1 cellular context compared by ENCODE assay signal in genomic region chr3:196611761-196612483, GRCh38.
TF ChIP-seq lines count a peak whose summit lies in the region.

No MANE protein-coding gene starts in this region.

TF ChIP-seq in K562, 482 proteins besides CTCF, POLR2A, EP300 and RAD21 (continued from another document):
- TF ChIP-seq FIP1L1 (IDR thresholded peaks at IDR 0.05; ENCODE audit: low read depth, low read length, poor library complexity, severe bottlenecking) (no peak), ELK1 (CRISPR knock-in tag; IDR thresholded peaks at IDR 0.05) (no peak)
